8 cellular contexts compared by ENCODE assay signal in genomic region chr5:107476783-107477182, GRCh38.
A peak's percentile ranks its signal among the peaks of the same experiment; 100 is the strongest.
DNase-seq lines count a peak whose midpoint lies in the region; ATAC-seq and TF ChIP-seq lines count a peak whose summit lies in the region.

No MANE protein-coding gene starts in this region.

- peak overlapping the region; percentile 32; the same call in 1 of the 2 replicates for H3K27ac ChIP-seq in PC-3 (ENCODE audit: low read length)
- no peak overlapping the region for H3K27ac ChIP-seq in right cardiac atrium (ENCODE audit: low read length)
- no peak overlapping the region for H3K27ac ChIP-seq in neural progenitor cell

- peak overlapping the region; percentile 5 for H3K27ac Mint-ChIP-seq in activated T-cell treated with anti-CD3 and anti-CD28 coated beads, Interleukin-2, amount 50 U/mL, for 24 hours
- no peak overlapping the region for H3K27ac Mint-ChIP-seq in stimulated activated memory B cell treated with anti-CD40 and anti-IgM and Interleukin-4, amounts not matched to agents 10 μg/mL and 1 μg/mL and 100 μg/mL, for 72 hours
- H3K27ac Mint-ChIP-seq in neural progenitor cell = no peak overlapping the region

- H3F3A ChIP-seq in PC-3 (ENCODE audit: low read length, unreplicated experiment) (no peaks in the 10 kb centered on the region), neural progenitor cell (ENCODE audit: low read depth) (peaks cover 26% of the 10 kb centered on the region)

- H3K4me2 ChIP-seq in PC-3 (ENCODE audit: low read length) (no peak overlapping the region), neural progenitor cell (no peak overlapping the region)

- POLR2A ChIA-PET in PC-3 (lab: Charles Lee; ENCODE audit: unreplicated experiment) = no interaction called here

- DNase-seq in activated T-cell treated with anti-CD3 and anti-CD28 coated beads, Interleukin-2, amount 50 U/mL, for 24 hours = no peak
- DNase-seq in activated T-cell treated with anti-CD3 and anti-CD28 coated beads, Interleukin-2, amount 50 U/mL, for 1 hour = no peak
- DNase-seq in PC-3 = no peak
- peak in 1 of 3 donors; percentile 38 for DNase-seq in right cardiac atrium
- DNase-seq in cerebellar nuclear complex (lab: John Stamatoyannopoulos, UW) = no peak
- DNase-seq in neural progenitor cell (ENCODE audit: low spot score) = no peak

- H3K27me3 Mint-ChIP-seq in activated T-cell treated with anti-CD3 and anti-CD28 coated beads, Interleukin-2, amount 50 U/mL, for 24 hours = peaks cover 16% of the 10 kb centered on the region
- no peaks in the 10 kb centered on the region for H3K27me3 Mint-ChIP-seq in stimulated activated memory B cell treated with anti-CD40 and anti-IgM and Interleukin-4, amounts not matched to agents 10 μg/mL and 1 μg/mL and 100 μg/mL, for 72 hours
- no peaks in the 10 kb centered on the region for H3K27me3 Mint-ChIP-seq in neural progenitor cell (ENCODE audit: insufficient read depth, low read depth)

- H3K4me3 ChIP-seq in PC-3 (ENCODE audit: low read length) (no peak overlapping the region), right cardiac atrium (ENCODE audit: low read length) (no peak overlapping the region), neural progenitor cell (no peak overlapping the region)

- H3K79me2 ChIP-seq in PC-3 (ENCODE audit: low read length) (peaks cover 31% of the 10 kb centered on the region; the same call in 1 of the 2 replicates), neural progenitor cell (ENCODE audit: low read depth) (peaks cover 99% of the 10 kb centered on the region)

- H2AFZ ChIP-seq in PC-3 (ENCODE audit: low read length) (no peak overlapping the region), neural progenitor cell (replicated peaks) (no peak overlapping the region)

- H4K20me1 ChIP-seq in PC-3 (ENCODE audit: low read length) (no peaks in the 10 kb centered on the region), neural progenitor cell (ENCODE audit: low read depth) (peaks cover 100% of the 10 kb centered on the region)

- no peak overlapping the region for H3K9ac ChIP-seq in PC-3 (ENCODE audit: low read length)
- H3K9ac ChIP-seq in neural progenitor cell = no peak overlapping the region

- no peaks in the 10 kb centered on the region for H3K36me3 Mint-ChIP-seq in activated T-cell treated with anti-CD3 and anti-CD28 coated beads, Interleukin-2, amount 50 U/mL, for 24 hours (ENCODE audit: low read depth)
- H3K36me3 Mint-ChIP-seq in stimulated activated memory B cell treated with anti-CD40 and anti-IgM and Interleukin-4, amounts not matched to agents 10 μg/mL and 1 μg/mL and 100 μg/mL, for 72 hours = no peaks in the 10 kb centered on the region
- H3K36me3 Mint-ChIP-seq in neural progenitor cell = peaks cover 14% of the 10 kb centered on the region

- BruUV-seq in PC-3 (replicated peaks; lab: Mats Ljungman, UMichigan) = no TSS peak

- H3K36me3 ChIP-seq in PC-3 (ENCODE audit: low read depth, low read length) (no peaks in the 10 kb centered on the region), neural progenitor cell (no peaks in the 10 kb centered on the region)

- H3K9me3 ChIP-seq in PC-3 (ENCODE audit: low read length) (no peaks in the 10 kb centered on the region), right cardiac atrium (ENCODE audit: control insufficient read depth, low read length) (no peaks in the 10 kb centered on the region), neural progenitor cell (ENCODE audit: low read depth) (no peaks in the 10 kb centered on the region)

- CTCF ChIA-PET in PC-3 (lab: Charles Lee) = no interaction called here

- ATAC-seq in HG02884 (IDR thresholded peaks at IDR 0.05; ENCODE audit: unreplicated experiment) (peak; percentile 95), PC-3 (no peak), right cardiac atrium (peak; percentile 81 to 82)
- ATAC-seq in stimulated activated memory B cell treated with anti-CD40 and anti-IgM and Interleukin-4, amounts not matched to agents 10 μg/mL and 1 μg/mL and 100 μg/mL, for 72 hours = no peak

- H3K27me3 ChIP-seq in PC-3 (ENCODE audit: low read length) (no peaks in the 10 kb centered on the region), right cardiac atrium (ENCODE audit: control insufficient read depth, insufficient read depth) (no peaks in the 10 kb centered on the region), neural progenitor cell (no peaks in the 10 kb centered on the region)

- no peaks in the 10 kb centered on the region for H3K9me3 Mint-ChIP-seq in activated T-cell treated with anti-CD3 and anti-CD28 coated beads, Interleukin-2, amount 50 U/mL, for 24 hours
- no peaks in the 10 kb centered on the region for H3K9me3 Mint-ChIP-seq in stimulated activated memory B cell treated with anti-CD40 and anti-IgM and Interleukin-4, amounts not matched to agents 10 μg/mL and 1 μg/mL and 100 μg/mL, for 72 hours
- H3K9me3 Mint-ChIP-seq in neural progenitor cell = no peaks in the 10 kb centered on the region

- no peaks in the 10 kb centered on the region for H3K9me2 ChIP-seq in PC-3 (replicated peaks; ENCODE audit: low read length)

- no peak overlapping the region for H3K4me3 Mint-ChIP-seq in activated T-cell treated with anti-CD3 and anti-CD28 coated beads, Interleukin-2, amount 50 U/mL, for 24 hours
- H3K4me3 Mint-ChIP-seq in stimulated activated memory B cell treated with anti-CD40 and anti-IgM and Interleukin-4, amounts not matched to agents 10 μg/mL and 1 μg/mL and 100 μg/mL, for 72 hours = no peak overlapping the region
- no peak overlapping the region for H3K4me3 Mint-ChIP-seq in neural progenitor cell

- intact Hi-C loops in PC-3 (cut with micrococcal nuclease) (loop anchor here (5.0 kb wide), 1 partner anchor 46 kb away; no protein-coding TSS in a partner anchor), right cardiac atrium (cut with DNase I) (no loop called here)

- H3K4me1 ChIP-seq in PC-3 (ENCODE audit: insufficient read depth, low read length) (peaks cover 55% of the 10 kb centered on the region), right cardiac atrium (ENCODE audit: control insufficient read depth, insufficient read depth, low read length) (peaks cover 1% of the 10 kb centered on the region), neural progenitor cell (peaks cover 69% of the 10 kb centered on the region)

- TF ChIP-seq CTCF in PC-3 (conservative IDR thresholded peaks at IDR 0.05; ENCODE audit: low read depth, low read length) = no peak
- TF ChIP-seq CTCF in neural progenitor cell (IDR thresholded peaks at IDR 0.05) = no peak

- WGBS in right cardiac atrium = 26% methylated on average over 1 of the region's 1 CpG

- peaks cover 5% of the 10 kb centered on the region for H3K4me1 Mint-ChIP-seq in activated T-cell treated with anti-CD3 and anti-CD28 coated beads, Interleukin-2, amount 50 U/mL, for 24 hours (ENCODE audit: low read depth)
- no peaks in the 10 kb centered on the region for H3K4me1 Mint-ChIP-seq in stimulated activated memory B cell treated with anti-CD40 and anti-IgM and Interleukin-4, amounts not matched to agents 10 μg/mL and 1 μg/mL and 100 μg/mL, for 72 hours
- H3K4me1 Mint-ChIP-seq in neural progenitor cell = peaks cover 43% of the 10 kb centered on the region

Comparison
In these comparisons a context has a peak if more than half of its experiments do, and no peak if none do; other contexts are left out.
1. ATAC-seq: peak in HG02884 (single experiment) and right cardiac atrium (2 of 2); none in PC-3 (single experiment) and stimulated activated memory B cell treated with anti-CD40 and anti-IgM and Interleukin-4, amounts not matched to agents 10 μg/mL and 1 μg/mL and 100 μg/mL, for 72 hours (single experiment).